In the genomic region with DNA sequence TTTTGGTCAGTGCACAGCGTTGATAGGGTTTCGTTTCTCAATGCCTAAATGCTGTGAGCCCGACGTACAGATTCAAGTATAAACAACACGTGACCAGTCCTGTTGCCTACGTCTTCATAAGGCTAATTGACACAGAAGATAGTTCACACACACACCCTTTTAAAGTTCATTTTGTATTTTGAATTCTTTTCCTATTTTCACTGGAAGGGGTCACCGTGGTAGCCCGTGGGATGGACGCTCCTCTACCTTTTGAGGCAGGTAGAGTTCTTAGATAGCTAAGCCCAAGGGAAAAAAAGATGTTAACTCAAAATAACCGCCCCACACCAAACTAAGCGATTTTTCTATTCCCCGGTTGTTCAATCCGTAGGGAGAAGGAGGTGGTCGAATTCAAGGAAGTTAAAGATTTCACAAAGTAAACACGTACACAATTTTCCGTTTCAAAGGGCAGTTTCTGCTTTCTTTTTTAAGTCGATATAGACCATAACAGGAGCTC, we compare ENCODE assay signal across 8 cellular contexts. TPM values are rescaled to one million over a fixed set of nuclear protein-coding genes. Genes with fewer than 3 reads are reported as not detected.
DNase-seq lines count a peak whose midpoint lies in the region; ATAC-seq and TF ChIP-seq lines count a peak whose summit lies in the region.

No MANE protein-coding gene starts in this region.

- DNase-seq in CD4-positive, alpha-beta memory T cell, result peak; percentile 71 to 84 (median 78)
- DNase-seq in NCI-H345 (lab: John Stamatoyannopoulos, UW) (peak; percentile 43), fibroblast of mammary gland (ENCODE audit: low read depth) (peak; percentile 81), osteocyte (ENCODE audit: extremely low spot score, unreplicated experiment) (no peak), ecto neural progenitor cell (ENCODE audit: low spot score) (no peak)
- peak; percentile 68 for DNase-seq in activated CD8-positive, alpha-beta T cell treated with anti-CD3 and anti-CD28 coated beads, Interleukin-2, amount 10 ng/mL, durations not matched to agents 7 days and 5 days

- H3K27ac Mint-ChIP-seq in CD4-positive, alpha-beta memory T cell, result peak overlapping the region; percentile 99 to 100 (median 100)
- peak overlapping the region; percentile 99 for H3K27ac Mint-ChIP-seq in activated CD8-positive, alpha-beta T cell treated with anti-CD3 and anti-CD28 coated beads, Interleukin-2, amount 10 ng/mL, durations not matched to agents 7 days and 5 days
- peak overlapping the region; percentile 98 for H3K27ac Mint-ChIP-seq in osteocyte (ENCODE audit: unreplicated experiment)

- TF ChIP-seq CTCF in fibroblast of mammary gland (conservative IDR thresholded peaks at IDR 0.05; ENCODE audit: control insufficient read depth, insufficient read depth, low read depth, low read length) (no peak), osteocyte (IDR thresholded peaks at IDR 0.05) (no peak)

- H3K4me1 ChIP-seq in CD4-positive, alpha-beta memory T cell (ENCODE audit: insufficient read depth, low read length), result peaks cover 60% of the 10 kb centered on the region

- H3K9me3 ChIP-seq in CD4-positive, alpha-beta memory T cell (ENCODE audit: control insufficient read depth in 1 of 2, low read length in 2 of 2), result no peaks in the 10 kb centered on the region

- H3K36me3 Mint-ChIP-seq in CD4-positive, alpha-beta memory T cell, result peaks cover 4 to 18% of the 10 kb centered on the region in 2 donors
- peaks cover 28% of the 10 kb centered on the region for H3K36me3 Mint-ChIP-seq in activated CD8-positive, alpha-beta T cell treated with anti-CD3 and anti-CD28 coated beads, Interleukin-2, amount 10 ng/mL, durations not matched to agents 7 days and 5 days (ENCODE audit: low read depth)
- H3K36me3 Mint-ChIP-seq in osteocyte (ENCODE audit: unreplicated experiment), result no peaks in the 10 kb centered on the region

- no peaks in the 10 kb centered on the region for H3K27me3 ChIP-seq in CD4-positive, alpha-beta memory T cell (ENCODE audit: insufficient read depth, low read length)

- peak overlapping the region; percentile 91 to 100 (median 98) for H3K4me3 Mint-ChIP-seq in CD4-positive, alpha-beta memory T cell
- H3K4me3 Mint-ChIP-seq in activated CD8-positive, alpha-beta T cell treated with anti-CD3 and anti-CD28 coated beads, Interleukin-2, amount 10 ng/mL, durations not matched to agents 7 days and 5 days, result peak overlapping the region; percentile 95
- H3K4me3 Mint-ChIP-seq in osteocyte (ENCODE audit: unreplicated experiment), result peak overlapping the region; percentile 78

- peaks cover 47 to 73% (median 58%) of the 10 kb centered on the region in 4 donors for H3K4me1 Mint-ChIP-seq in CD4-positive, alpha-beta memory T cell
- H3K4me1 Mint-ChIP-seq in activated CD8-positive, alpha-beta T cell treated with anti-CD3 and anti-CD28 coated beads, Interleukin-2, amount 10 ng/mL, durations not matched to agents 7 days and 5 days (ENCODE audit: low read depth), result peaks cover 46% of the 10 kb centered on the region
- peaks cover 57% of the 10 kb centered on the region for H3K4me1 Mint-ChIP-seq in osteocyte (ENCODE audit: unreplicated experiment)

- ATAC-seq in GM18861 (IDR thresholded peaks at IDR 0.05; ENCODE audit: unreplicated experiment) (peak; percentile 36), HG03095 (IDR thresholded peaks at IDR 0.05; ENCODE audit: unreplicated experiment) (peak; percentile 36)
- ATAC-seq in activated CD8-positive, alpha-beta T cell treated with anti-CD3 and anti-CD28 coated beads, Interleukin-2, amount 10 ng/mL, durations not matched to agents 7 days and 5 days, result peak; percentile 39

- no peaks in the 10 kb centered on the region for H3K27me3 Mint-ChIP-seq in CD4-positive, alpha-beta memory T cell
- H3K27me3 Mint-ChIP-seq in activated CD8-positive, alpha-beta T cell treated with anti-CD3 and anti-CD28 coated beads, Interleukin-2, amount 10 ng/mL, durations not matched to agents 7 days and 5 days (ENCODE audit: low read depth), result peaks cover under 1% of the 10 kb centered on the region
- no peaks in the 10 kb centered on the region for H3K27me3 Mint-ChIP-seq in osteocyte (ENCODE audit: unreplicated experiment)

- intact Hi-C loops in CD4-positive, alpha-beta memory T cell (cut with micrococcal nuclease), result loop anchor here (1.0 to 2.0 kb wide), 3 partner anchors 44 to 238 kb away; partner anchors contain the start of gene BBS9

- POLR2A ChIA-PET in CD4-positive, alpha-beta memory T cell (lab: Charles Lee; ENCODE audit: partially characterized antibody), result interaction anchor here (1.0 to 7.8 kb wide), 20 partner anchors 8 to 401 kb away, joined by 3 to 111 read pairs (median 16); partner anchors contain the start of genes AVL9, BBS9, LSM5 and NT5C3A
- POLR2A ChIA-PET in activated CD8-positive, alpha-beta T cell treated with anti-CD3 and anti-CD28 coated beads, Interleukin-2, amount 10 ng/mL, durations not matched to agents 7 days and 5 days (lab: Charles Lee), result interaction anchor here (0.6 to 7.1 kb wide), 20 partner anchors 9 to 395 kb away, joined by 3 to 71 read pairs (median 4); partner anchors contain the start of genes AVL9 and NT5C3A

- H3K27ac ChIP-seq in CD4-positive, alpha-beta memory T cell (ENCODE audit: low read depth, low read length), result peak overlapping the region; percentile 96

- H3K9me3 Mint-ChIP-seq in CD4-positive, alpha-beta memory T cell, result peaks cover 0 to 5% (median 0%) of the 10 kb centered on the region in 8 donors
- no peaks in the 10 kb centered on the region for H3K9me3 Mint-ChIP-seq in activated CD8-positive, alpha-beta T cell treated with anti-CD3 and anti-CD28 coated beads, Interleukin-2, amount 10 ng/mL, durations not matched to agents 7 days and 5 days (ENCODE audit: insufficient read depth)
- H3K9me3 Mint-ChIP-seq in osteocyte (ENCODE audit: unreplicated experiment), result no peaks in the 10 kb centered on the region

- CTCF ChIA-PET in CD4-positive, alpha-beta memory T cell (lab: Charles Lee; ENCODE audit: partially characterized antibody), result interaction anchor here (0.7 to 6.9 kb wide), 4 partner anchors 10 to 52 kb away, joined by 3 to 65 read pairs (median 12); no protein-coding TSS in a partner anchor
- CTCF ChIA-PET in activated CD8-positive, alpha-beta T cell treated with anti-CD3 and anti-CD28 coated beads, Interleukin-2, amount 10 ng/mL, durations not matched to agents 7 days and 5 days (lab: Charles Lee), result interaction anchor here (1.2 to 3.5 kb wide), 4 partner anchors 14 to 218 kb away, joined by 8 to 34 read pairs (median 10); partner anchors contain the start of gene RP9

- peak overlapping the region; percentile 53 to 68 for H3K4me3 ChIP-seq in CD4-positive, alpha-beta memory T cell (ENCODE audit: low read length in 2 of 2)
- H3K4me3 ChIP-seq in fibroblast of mammary gland (ENCODE audit: control insufficient read depth, low read depth, low read length), result peak overlapping the region; percentile 64

- no peaks in the 10 kb centered on the region for H3K36me3 ChIP-seq in CD4-positive, alpha-beta memory T cell (ENCODE audit: insufficient read depth, low read length)

RNA-seq across cellular contexts. Expression of gene KBTBD2, which starts 1.0 kb away (rescaled TPM):
- 10 to 100 TPM; 61.5 to 64.3 TPM for total RNA-seq in CD4-positive, alpha-beta memory T cell
- 10 to 100 TPM; 27.4 to 39.0 TPM for polyA plus RNA-seq in CD4-positive, alpha-beta memory T cell
- 10 to 100 TPM; 37.4 to 37.8 TPM for total RNA-seq in activated CD8-positive, alpha-beta T cell treated with anti-CD3 and anti-CD28 coated beads, Interleukin-2, amount 10 ng/mL, durations not matched to agents 7 days and 5 days
- 33.9 and 36.5 TPM in 2 replicates for total RNA-seq in osteocyte

Comparison
In these comparisons a context has a peak if more than half of its experiments do, and no peak if none do; other contexts are left out.
1. DNase-seq: peak in CD4-positive, alpha-beta memory T cell (5 of 5), NCI-H345 (single experiment), activated CD8-positive, alpha-beta T cell treated with anti-CD3 and anti-CD28 coated beads, Interleukin-2, amount 10 ng/mL, durations not matched to agents 7 days and 5 days (single experiment) and fibroblast of mammary gland (single experiment); none in osteocyte (single experiment) and ecto neural progenitor cell (single experiment).
2. Peak in every context shown above with its lines, with median percentiles within 50 percentile points of each other: H3K27ac Mint-ChIP-seq, H3K4me3 Mint-ChIP-seq and ATAC-seq.